ENCODE assay signal across 9 cellular contexts in genomic region chr5:112004867-112005532, GRCh38.
DNase-seq lines count a peak whose midpoint lies in the region; ATAC-seq, FAIRE-seq and TF ChIP-seq lines count a peak whose summit lies in the region.
"Had no signal": no experiment of that assay in that cellular context is flagged by ENCODE, and none has a peak within 500 bp of the region (broad histone marks: within the 10 kb centered on the region; RNA-seq: fewer than 3 reads in every experiment).

No MANE protein-coding gene starts in this region.

- H3K4me1 ChIP-seq in mesenchymal stem cell (ENCODE audit: control insufficient read depth, insufficient read depth, low read depth, low read length) (no peaks in the 10 kb centered on the region), small intestine (ENCODE audit: control insufficient read depth in 2 of 2, insufficient read depth in 1 of 2, low read depth in 1 of 2, low read length in 1 of 2) (no peaks in the 10 kb centered on the region)
- H3K4me1 ChIP-seq: thyroid gland had no signal

- H3K14ac ChIP-seq in mesenchymal stem cell (ENCODE audit: low read length in 2 of 2): no peak overlapping the region

- peak overlapping the region; percentile 83 for H2AK5ac ChIP-seq in mesenchymal stem cell (ENCODE audit: low read length, severe bottlenecking)

- peak overlapping the region; percentile 57 for H3K9ac ChIP-seq in mesenchymal stem cell (ENCODE audit: low read length)

- DNase-seq in HFFc6 (peak; percentile 76), HS-5 (ENCODE audit: low read depth) (peak; percentile 72), mesenchymal stem cell (peak; percentile 72), Kasumi-1 (lab: John Stamatoyannopoulos, UW) (no peak), NCI-H1105 (lab: John Stamatoyannopoulos, UW) (no peak), small intestine (no peak), NK-92 (lab: John Stamatoyannopoulos, UW; ENCODE audit: unreplicated experiment) (no peak)
- DNase-seq: thyroid gland had no signal

- H2BK15ac ChIP-seq in mesenchymal stem cell (ENCODE audit: low read depth, poor library complexity, severe bottlenecking): no peak overlapping the region

- H3K9me3 ChIP-seq in mesenchymal stem cell (ENCODE audit: control insufficient read depth, low read length) (no peaks in the 10 kb centered on the region), small intestine (ENCODE audit: control insufficient read depth, low read depth) (no peaks in the 10 kb centered on the region)
- H3K9me3 ChIP-seq: thyroid gland had no signal

- FAIRE-seq in small intestine (lab: Jason Lieb, UNC): no peak

- H4K8ac ChIP-seq in mesenchymal stem cell (ENCODE audit: low read length): no peak overlapping the region

- H3K4me3 ChIP-seq in mesenchymal stem cell (ENCODE audit: insufficient read depth in 1 of 2, low read depth in 1 of 2, low read length in 2 of 2): no peak overlapping the region
- no peak overlapping the region for H3K4me3 ChIP-seq in small intestine (ENCODE audit: low read depth in 1 of 2, low read length in 2 of 2)
- H3K4me3 ChIP-seq: thyroid gland had no signal

- peak; percentile 82 for ATAC-seq in GM18520 (IDR thresholded peaks at IDR 0.05; ENCODE audit: unreplicated experiment)

- peak overlapping the region in 1 of 2 experiments; percentile 33 for H3K18ac ChIP-seq in mesenchymal stem cell (ENCODE audit: low read depth in 1 of 2, low read length in 2 of 2)

- H3K27me3 Mint-ChIP-seq in HFFc6 (ENCODE audit: insufficient read depth): no peaks in the 10 kb centered on the region

- no peak overlapping the region for H3K4ac ChIP-seq in mesenchymal stem cell (ENCODE audit: low read depth in 1 of 2, low read length in 2 of 2)

- H4K91ac ChIP-seq in mesenchymal stem cell (ENCODE audit: low read length): no peak overlapping the region

- no peaks in the 10 kb centered on the region for H3K27me3 ChIP-seq in mesenchymal stem cell (ENCODE audit: control insufficient read depth in 1 of 2, insufficient read depth in 1 of 2, low read length in 2 of 2)
- no peaks in the 10 kb centered on the region for H3K27me3 ChIP-seq in small intestine (ENCODE audit: control insufficient read depth in 2 of 2, insufficient read depth in 2 of 2, low read length in 2 of 2)
- H3K27me3 ChIP-seq: thyroid gland had no signal

- H3K23ac ChIP-seq in mesenchymal stem cell (ENCODE audit: low read length in 2 of 2): no peak overlapping the region

- H3K9me3 Mint-ChIP-seq in HFFc6: peaks cover 5% of the 10 kb centered on the region; the same call in 1 of the 2 replicates

- H2BK120ac ChIP-seq in mesenchymal stem cell (ENCODE audit: low read depth, low read length): no peak overlapping the region

- WGBS in mesenchymal stem cell: no CpG with 5 or more reads among the region's 1 CpG
- WGBS in small intestine, 3 donors: 64 to 69% (median 68%) methylated on average over 1 of the region's 1 CpG

- H3K79me1 ChIP-seq in mesenchymal stem cell (replicated peaks; ENCODE audit: low read length, poor library complexity, severe bottlenecking): no peaks in the 10 kb centered on the region

- H2AFZ ChIP-seq in mesenchymal stem cell (ENCODE audit: low read depth, low read length): no peak overlapping the region

- H3K27ac Mint-ChIP-seq in HFFc6: peak overlapping the region; percentile 83

- H3K36me3 ChIP-seq in mesenchymal stem cell (ENCODE audit: control insufficient read depth in 1 of 2, insufficient read depth in 2 of 2, low read depth in 1 of 2, low read length in 2 of 2): no peaks in the 10 kb centered on the region
- no peaks in the 10 kb centered on the region for H3K36me3 ChIP-seq in small intestine (ENCODE audit: control insufficient read depth in 2 of 2, insufficient read depth in 2 of 2, low read length in 2 of 2)
- H3K36me3 ChIP-seq: thyroid gland had no signal

- H3K4me1 Mint-ChIP-seq in HFFc6 (ENCODE audit: low read depth): peaks cover 70% of the 10 kb centered on the region

- H3K36me3 Mint-ChIP-seq in HFFc6 (ENCODE audit: low read depth): peaks cover 3% of the 10 kb centered on the region; the same call in 1 of the 2 replicates

- H3K4me3 Mint-ChIP-seq in HFFc6: 0 out of 2 replicates have a peak overlapping the region, but pooled peaks have one; percentile 43

- H3K27ac ChIP-seq in mesenchymal stem cell (ENCODE audit: low read length, poor library complexity, severe bottlenecking) (peak overlapping the region; percentile 73), small intestine (ENCODE audit: low read depth in 1 of 2, low read length in 1 of 2) (no peak overlapping the region)
- H3K27ac ChIP-seq: thyroid gland had no signal

- no peak overlapping the region for H2BK5ac ChIP-seq in mesenchymal stem cell (ENCODE audit: low read depth, low read length, poor library complexity, severe bottlenecking)

- no peak overlapping the region for H3K4me2 ChIP-seq in mesenchymal stem cell (ENCODE audit: low read length, poor library complexity, severe bottlenecking)

- no peak for TF ChIP-seq CTCF in HFFc6 (IDR thresholded peaks at IDR 0.05)

- no peak overlapping the region for H2BK12ac ChIP-seq in mesenchymal stem cell (ENCODE audit: low read length in 2 of 2)

Comparison
In these comparisons a context has a peak if more than half of its experiments do, and no peak if none do; other contexts are left out.
1. DNase-seq: peak in HFFc6 (single experiment), HS-5 (single experiment) and mesenchymal stem cell (single experiment); none in Kasumi-1 (0 of 2), NCI-H1105 (single experiment), small intestine (single experiment) and NK-92 (single experiment).